ENCODE assay signal across 8 cellular contexts in genomic region chr3:108589998-108590323, GRCh38. TPM values are rescaled to one million over a fixed set of nuclear protein-coding genes. Genes with fewer than 3 reads are reported as not detected.
DNase-seq lines count a peak whose midpoint lies in the region; ATAC-seq, FAIRE-seq and TF ChIP-seq lines count a peak whose summit lies in the region.

No MANE protein-coding gene starts in this region.

- FAIRE-seq in astrocyte (lab: Jason Lieb, UNC), result no peak

- H3K4me1 ChIP-seq in astrocyte (ENCODE audit: insufficient read depth, low read length) (peaks cover 7% of the 10 kb centered on the region), right lobe of liver (peaks cover 0 to 7% (median 0%) of the 10 kb centered on the region in 4 donors), tibial nerve (peaks cover 0 to 30% (median 5%) of the 10 kb centered on the region in 4 donors)

- H3K4me2 ChIP-seq in astrocyte (ENCODE audit: low read length), result peak overlapping the region; percentile 89

- H3K4me3 ChIP-seq in astrocyte (ENCODE audit: insufficient read depth, low read depth, low read length), result peak overlapping the region; percentile 98
- H3K4me3 ChIP-seq in right lobe of liver, result peak overlapping the region; percentile 76 to 81 (median 80)
- H3K4me3 ChIP-seq in tibial nerve, result peak overlapping the region; percentile 54 to 87 (median 73)

- H3K4me3 Mint-ChIP-seq in activated T-cell treated with anti-CD3 and anti-CD28 coated beads, Interleukin-2, amount 50 U/mL, for 24 hours, result peak overlapping the region; percentile 100
- peak overlapping the region; percentile 99 for H3K4me3 Mint-ChIP-seq in astrocyte (ENCODE audit: unreplicated experiment)

- no peak for DNase-seq in activated T-cell treated with anti-CD3 and anti-CD28 coated beads, Interleukin-2, amount 50 U/mL, for 24 hours
- no peak for DNase-seq in activated T-cell treated with anti-CD3 and anti-CD28 coated beads for 4 hours
- DNase-seq in astrocyte (ENCODE audit: low read depth), result no peak
- no peak for DNase-seq in right lobe of liver
- DNase-seq in tibial nerve (ENCODE audit: low spot score in 2 of 2), result no peak
- DNase-seq in islet precursor cell, result no peak
- no peak for DNase-seq in NCI-H1417 (lab: John Stamatoyannopoulos, UW)

- whole genome bisulfite sequencing in right lobe of liver (ENCODE audit: insufficient coverage, low coverage, low lambda C conversion rate, missing lambda C conversion rate), result 0% methylated on average over 11 of the region's 11 CpGs
- 1% methylated on average over 11 of the region's 11 CpGs for WGBS in tibial nerve, 2 donors

- TF ChIP-seq CTCF in astrocyte (IDR thresholded peaks at IDR 0.05; ENCODE audit: insufficient read depth, low read depth, low read length) (no peak), right lobe of liver (IDR thresholded peaks at IDR 0.05) (no peak), tibial nerve (IDR thresholded peaks at IDR 0.05) (peak in 1 of 5 experiments; percentile 4)

- H3K4me1 Mint-ChIP-seq in activated T-cell treated with anti-CD3 and anti-CD28 coated beads, Interleukin-2, amount 50 U/mL, for 24 hours (ENCODE audit: low read depth), result peaks cover 45% of the 10 kb centered on the region
- peaks cover 9% of the 10 kb centered on the region for H3K4me1 Mint-ChIP-seq in astrocyte (ENCODE audit: low read depth, unreplicated experiment)

- H3K9me3 ChIP-seq in astrocyte (ENCODE audit: insufficient read depth, low read depth, low read length), result no peaks in the 10 kb centered on the region
- H3K9me3 ChIP-seq in right lobe of liver, result no peaks in the 10 kb centered on the region
- no peaks in the 10 kb centered on the region for H3K9me3 ChIP-seq in tibial nerve

- ATAC-seq in right lobe of liver, result no peak
- ATAC-seq in HG03469 (IDR thresholded peaks at IDR 0.05; ENCODE audit: unreplicated experiment), result no peak

- H3K9me3 Mint-ChIP-seq in activated T-cell treated with anti-CD3 and anti-CD28 coated beads, Interleukin-2, amount 50 U/mL, for 24 hours, result no peaks in the 10 kb centered on the region
- no peaks in the 10 kb centered on the region for H3K9me3 Mint-ChIP-seq in astrocyte (ENCODE audit: unreplicated experiment)

- H3K27me3 ChIP-seq in astrocyte (ENCODE audit: insufficient read depth, low read length) (no peaks in the 10 kb centered on the region), right lobe of liver (no peaks in the 10 kb centered on the region), tibial nerve (no peaks in the 10 kb centered on the region)

- peaks cover 50% of the 10 kb centered on the region for H3K79me2 ChIP-seq in astrocyte (ENCODE audit: insufficient read depth, low read length)

- no peak for TF ChIP-seq EP300 in tibial nerve (IDR thresholded peaks at IDR 0.05)

- H4K20me1 ChIP-seq in astrocyte (ENCODE audit: insufficient read depth, low read length), result no peaks in the 10 kb centered on the region

- peaks cover 39% of the 10 kb centered on the region for H3K36me3 Mint-ChIP-seq in activated T-cell treated with anti-CD3 and anti-CD28 coated beads, Interleukin-2, amount 50 U/mL, for 24 hours (ENCODE audit: low read depth)
- H3K36me3 Mint-ChIP-seq in astrocyte (ENCODE audit: low read depth, unreplicated experiment), result no peaks in the 10 kb centered on the region

- intact Hi-C loops in right lobe of liver (cut with DNase I), result no loop called here

- H3K27ac Mint-ChIP-seq in activated T-cell treated with anti-CD3 and anti-CD28 coated beads, Interleukin-2, amount 50 U/mL, for 24 hours, result peak overlapping the region; percentile 100
- peak overlapping the region; percentile 99 for H3K27ac Mint-ChIP-seq in astrocyte (ENCODE audit: unreplicated experiment)

- peak overlapping the region; percentile 95 for H2AFZ ChIP-seq in astrocyte (ENCODE audit: low read depth, low read length)

- peak overlapping the region; percentile 96 for H3K9ac ChIP-seq in astrocyte (ENCODE audit: low read length)

- no peaks in the 10 kb centered on the region for H3K27me3 Mint-ChIP-seq in activated T-cell treated with anti-CD3 and anti-CD28 coated beads, Interleukin-2, amount 50 U/mL, for 24 hours
- no peaks in the 10 kb centered on the region for H3K27me3 Mint-ChIP-seq in astrocyte (ENCODE audit: low read depth, unreplicated experiment)

- peak overlapping the region; percentile 99 for H3K27ac ChIP-seq in astrocyte (ENCODE audit: low read depth, low read length)
- H3K27ac ChIP-seq in right lobe of liver, result peak overlapping the region; percentile 94 to 97 (median 95)
- H3K27ac ChIP-seq in tibial nerve, result peak overlapping the region; percentile 92 to 98 (median 94)

- TF ChIP-seq POLR2A in right lobe of liver (IDR thresholded peaks at IDR 0.05) (no peak), tibial nerve (IDR thresholded peaks at IDR 0.05) (no peak)

- no peaks in the 10 kb centered on the region for H3K36me3 ChIP-seq in astrocyte (ENCODE audit: insufficient read depth, low read length)
- no peaks in the 10 kb centered on the region for H3K36me3 ChIP-seq in right lobe of liver
- H3K36me3 ChIP-seq in tibial nerve, result no peaks in the 10 kb centered on the region

RNA-seq across cellular contexts. Expression of gene DZIP3, which starts 0.4 kb away (rescaled TPM):
- total RNA-seq in astrocyte (10.9 and 12.9 TPM in 2 replicates), right lobe of liver (1 to 10 TPM; 2.2 to 5.2 (median 3.0) TPM), tibial nerve (10 to 100 TPM in 2 of 4 donors, 1 to 10 TPM in 2; 7.5 to 12.0 (median 10.1) TPM)

RNA-seq across cellular contexts. Expression of gene CIP2A, which starts 0.7 kb away (rescaled TPM):
- 5.8 and 8.6 TPM in 2 replicates for total RNA-seq in astrocyte
- 1 to 10 TPM in 3 of 6 experiments, under 1 TPM in 3; 0.44 to 3.2 (median 1.3) TPM for total RNA-seq in right lobe of liver
- 1 to 10 TPM; 2.7 to 5.7 (median 5.3) TPM for total RNA-seq in tibial nerve
